Comparison of ENCODE assay signal across 26 cellular contexts in the genomic region with DNA sequence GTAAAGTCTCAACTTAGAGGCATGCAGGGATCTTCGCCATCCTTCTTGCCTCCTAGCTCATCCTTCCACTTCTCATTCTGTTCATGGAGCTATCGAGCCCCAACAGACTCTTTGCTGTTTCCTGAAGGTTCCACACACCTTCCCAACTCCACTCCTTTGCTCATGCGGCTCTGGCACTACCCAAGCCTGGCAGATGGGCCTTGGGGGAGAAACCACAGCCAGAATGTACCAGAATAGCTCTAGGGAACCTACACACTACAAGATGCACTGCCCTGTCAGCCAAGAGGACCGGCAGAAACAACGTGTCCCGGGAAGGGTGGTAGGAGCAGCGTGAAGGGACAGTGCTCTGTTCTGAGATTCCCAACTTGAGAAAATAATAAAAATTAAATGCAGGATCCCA.
"Had no signal": no experiment of that assay in that cellular context is flagged by ENCODE, and none has a peak within 500 bp of the region (broad histone marks: within the 10 kb centered on the region; RNA-seq: fewer than 3 reads in every experiment).

No MANE protein-coding gene starts in this region.

- ATAC-seq: esophagus mucosa; foreskin keratinocyte; gastroesophageal sphincter; heart right ventricle; left ventricle myocardium superior; lower lobe of right lung; natural killer cell; sciatic nerve; stimulated activated effector memory CD8-positive, alpha-beta T cell treated with anti-CD3 and anti-CD28 coated beads, Interleukin-12 subunit alpha, Interleukin-12 subunit beta, amount 100 ng/mL, for 72 hours; stimulated activated naive CD8-positive, alpha-beta T cell treated with anti-CD3 and anti-CD28 coated beads, Interleukin-15, Interleukin-2, amounts not matched to agents 100 U/mL and 50 U/mL, for 24 hours had no signal

- H3K27me3 ChIP-seq: foreskin keratinocyte, right atrium auricular region, tibial nerve, upper lobe of left lung had no signal

- H3K4me1 ChIP-seq: foreskin keratinocyte, gastroesophageal sphincter, heart right ventricle, lower lobe of right lung, parathyroid adenoma, prostate gland, right atrium auricular region, tibial nerve, upper lobe of left lung had no signal

- DNase-seq: cortex of kidney; effector CD4-positive, alpha-beta T cell; foreskin keratinocyte; heart right ventricle; hypothalamus; immature natural killer cell; left ventricle myocardium superior; lower lobe of right lung; natural killer cell; stimulated activated CD4-positive, alpha-beta T cell treated with anti-CD3 and anti-CD28 coated beads, Interleukin-12 subunit alpha, Interleukin-12 subunit beta, amount 100 ng/mL, for 4 hours; stimulated activated CD4-positive, alpha-beta T cell treated with anti-CD3 and anti-CD28 coated beads, Interleukin-1b, Interleukin-23, amount 100 ng/mL, for 48 hours; stimulated activated CD4-positive, alpha-beta T cell treated with anti-CD3 and anti-CD28 coated beads, Interleukin-4, amount 100 ng/mL, for 24 hours; stimulated activated naive CD8-positive, alpha-beta T cell treated with anti-CD3 and anti-CD28 coated beads, Interleukin-15, Interleukin-2, amounts not matched to agents 100 U/mL and 50 U/mL, for 24 hours; upper lobe of left lung had no signal

- H3K4me3 ChIP-seq: gastroesophageal sphincter, heart right ventricle, lower lobe of right lung, prostate gland, right atrium auricular region, smooth muscle cell, thoracic aorta, tibial nerve, upper lobe of left lung had no signal

- H3K9me3 ChIP-seq: gastroesophageal sphincter, heart right ventricle, lower lobe of right lung, neutrophil, prostate gland, right atrium auricular region, thoracic aorta, tibial nerve, upper lobe of left lung had no signal

- H3K36me3 ChIP-seq: gastroesophageal sphincter, heart right ventricle, lower lobe of right lung, neutrophil, prostate gland, right atrium auricular region, thoracic aorta, tibial nerve, upper lobe of left lung had no signal

- H3K27ac ChIP-seq: epithelial cell of prostate, foreskin keratinocyte, gastroesophageal sphincter, heart right ventricle, lower lobe of right lung, neutrophil, parathyroid adenoma, prostate gland, right atrium auricular region, thoracic aorta, tibial nerve, upper lobe of left lung had no signal
